1 cellular context compared by ENCODE assay signal in genomic region chr4:123398803-123399637, GRCh38.
A peak's percentile ranks its signal among the peaks of the same experiment; 100 is the strongest.
TF ChIP-seq lines count a peak whose summit lies in the region.

No MANE protein-coding gene starts in this region.

TF ChIP-seq in H1, 55 proteins besides CTCF, POLR2A, EP300 and RAD21 (continued from another document):
- TF ChIP-seq POLR2AphosphoS5 (IDR thresholded peaks at IDR 0.05; ENCODE audit: low read depth, low read length) (peak; percentile 12; the same call in 1 of the 2 replicates), RFX5 (IDR thresholded peaks at IDR 0.05; ENCODE audit: borderline replicate concordance, low read depth, low read length) (no peak), RBBP5 (IDR thresholded peaks at IDR 0.05; ENCODE audit: borderline replicate concordance, low read depth, low read length) (0 out of 2 replicates have a peak, but pooled peaks have one; percentile 68)
